ENCODE assay signal across 11 cellular contexts in genomic region chr3:129180461-129180860, GRCh38. TPM values are rescaled to one million over a fixed set of nuclear protein-coding genes. Genes with fewer than 3 reads are reported as not detected.
DNase-seq lines count a peak whose midpoint lies in the region; ATAC-seq, FAIRE-seq and TF ChIP-seq lines count a peak whose summit lies in the region.
"Had no signal": no experiment of that assay in that cellular context is flagged by ENCODE, and none has a peak within 500 bp of the region (broad histone marks: within the 10 kb centered on the region; RNA-seq: fewer than 3 reads in every experiment).

No MANE protein-coding gene starts in this region.

- DNase-seq in HCEC 1CT (peak; percentile 13), GM12878 (ENCODE audit: low read depth, low spot score) (no peak), NCI-H69 (lab: John Stamatoyannopoulos, UW) (no peak)
- no peak for DNase-seq in activated CD8-positive, alpha-beta memory T cell treated with anti-CD3 and anti-CD28 coated beads, Interleukin-2, amount 50 U/mL, for 48 hours
- DNase-seq: GDM1, H7, NCI-H2029 treated with DMSO at 0.1 percent for 48 hours had no signal

- H4K20me1 ChIP-seq in GM12878 (ENCODE audit: control insufficient read depth, insufficient read depth), result peaks cover 12% of the 10 kb centered on the region

- H3K4me3 ChIP-seq in GM12878 (peak overlapping the region; percentile 97), muscle layer of colon (ENCODE audit: low read depth in 1 of 2, low read length in 2 of 2) (peak overlapping the region in 1 of 2 donors; percentile 41)

- intact Hi-C loops in GM12878 (cut with micrococcal nuclease; ENCODE audit: unreplicated experiment), result loop anchor here (5.0 to 10.0 kb wide), 3 partner anchors 58 to 526 kb away; partner anchors contain the start of genes RAB43 and RPN1

- SMC1A ChIA-PET in GM12878 (lab: Charles Lee; ENCODE audit: uncharacterized antibody, unreplicated experiment), result interaction anchor here (2.5 kb wide), 1 partner anchor 18 kb away, joined by 8 read pairs; no protein-coding TSS in a partner anchor

- peaks cover 96% of the 10 kb centered on the region for H3K79me2 ChIP-seq in GM12878 (ENCODE audit: control insufficient read depth, insufficient read depth, low read length)

- H3K4me2 ChIP-seq in GM12878 (ENCODE audit: control insufficient read depth, insufficient read depth), result peak overlapping the region; percentile 91

- RAD21 ChIA-PET in GM12878 (lab: Charles Lee; ENCODE audit: unreplicated experiment), result interaction anchor here (0.7 to 1.0 kb wide), 3 partner anchors 19 to 306 kb away, joined by 3 to 4 read pairs (median 3); no protein-coding TSS in a partner anchor

- TF ChIP-seq CTCF in 22Rv1 (IDR thresholded peaks at IDR 0.05), result no peak
- no peak for TF ChIP-seq CTCF in GM12878 (IDR thresholded peaks at IDR 0.05 in 2 of 3, conservative IDR thresholded peaks at IDR 0.05 in 1 of 3; ENCODE audit: control insufficient read depth in 2 of 3, extremely low read depth in 1 of 3, insufficient read depth in 1 of 3, low read depth in 3 of 3, low read length in 3 of 3)

- no peak for TF ChIP-seq EP300 in GM12878 (IDR thresholded peaks at IDR 0.05; ENCODE audit: borderline replicate concordance in 1 of 2, control insufficient read depth in 1 of 2, low read depth in 2 of 2, low read length in 2 of 2)

- H3K4me1 ChIP-seq in GM12878 (ENCODE audit: control insufficient read depth, insufficient read depth, low read length), result peaks cover 9% of the 10 kb centered on the region
- H3K4me1 ChIP-seq in muscle layer of colon (ENCODE audit: insufficient read depth, low read length), result peaks cover 62% of the 10 kb centered on the region

- TF ChIP-seq RAD21 in GM12878 (IDR thresholded peaks at IDR 0.05; ENCODE audit: insufficient read depth, low read depth, low read length), result no peak

- CTCF ChIA-PET in GM12878 (lab: Yijun Ruan, JAX), result interaction anchor here (4.8 kb wide), 1 partner anchor 18 kb away, joined by 22 read pairs; no protein-coding TSS in a partner anchor

- BruUV-seq in GM12878 (replicated peaks; lab: Mats Ljungman, UMichigan), result TSS peak; percentile 9

- no peak for ATAC-seq in GM12878
- no peak for ATAC-seq in GM19463 (IDR thresholded peaks at IDR 0.05; ENCODE audit: unreplicated experiment)
- no peak for ATAC-seq in HG03139 (IDR thresholded peaks at IDR 0.05; ENCODE audit: unreplicated experiment)

- H3K9ac ChIP-seq in GM12878 (ENCODE audit: control insufficient read depth, insufficient read depth, low read length) (peak overlapping the region; percentile 59), muscle layer of colon (ENCODE audit: low read length) (no peak overlapping the region)

- H2AFZ ChIP-seq in GM12878 (ENCODE audit: control insufficient read depth, low read depth, low read length), result no peak overlapping the region

- H3K36me3 ChIP-seq in GM12878 (ENCODE audit: control insufficient read depth in 2 of 2, insufficient read depth in 2 of 2, low read length in 1 of 2) (peaks cover 3 to 7% of the 10 kb centered on the region in 2 experiments; a peak in 3 of 4 replicates), muscle layer of colon (ENCODE audit: insufficient read depth, low read length) (peaks cover 11% of the 10 kb centered on the region)

- TF ChIP-seq POLR2A in GM12878 (IDR thresholded peaks at IDR 0.05; ENCODE audit: low read depth, low read length), result no peak

- no peak for FAIRE-seq in GM12878 (lab: Jason Lieb, UNC)

- in situ Hi-C loops in GM12878 (cut with MboI), result no loop called here

- POLR2A ChIA-PET in GM12878 (lab: Charles Lee), result interaction anchor here (0.7 to 3.2 kb wide), 4 partner anchors 18 to 133 kb away, joined by 3 to 17 read pairs (median 5); no protein-coding TSS in a partner anchor

- H3K27ac ChIP-seq in 22Rv1 (peak overlapping the region; percentile 15), GM12878 (ENCODE audit: control insufficient read depth, insufficient read depth) (no peak overlapping the region), muscle layer of colon (ENCODE audit: low read depth, low read length) (peak overlapping the region; percentile 42)

- H3K9me3 ChIP-seq in GM12878 (replicated peaks; ENCODE audit: control insufficient read depth, insufficient read depth, low read length), result no peaks in the 10 kb centered on the region; the same call in 2 of the 3 replicates
- no peaks in the 10 kb centered on the region for H3K9me3 ChIP-seq in muscle layer of colon (ENCODE audit: low read length)

- H3K27me3 ChIP-seq in GM12878 (replicated peaks in 1 of 2; ENCODE audit: control insufficient read depth in 2 of 2, insufficient read depth in 2 of 2, low read length in 1 of 2) (no peaks in the 10 kb centered on the region), muscle layer of colon (ENCODE audit: control insufficient read depth in 1 of 2, insufficient read depth in 2 of 2, low read length in 2 of 2) (no peaks in the 10 kb centered on the region)

- 39% methylated on average over 1 of the region's 1 CpG for WGBS in GM12878 (ENCODE audit: insufficient coverage, insufficient replicate concordance, low lambda C conversion rate, missing lambda C conversion rate)

TF ChIP-seq in GM12878, 131 proteins besides CTCF, POLR2A, EP300 and RAD21 (continues in another document):
- TF ChIP-seq MTA3 (IDR thresholded peaks at IDR 0.05; ENCODE audit: borderline replicate concordance, low read length) (no peak), TARDBP (IDR thresholded peaks at IDR 0.05; ENCODE audit: borderline replicate concordance) (no peak), FOXM1 (IDR thresholded peaks at IDR 0.05; ENCODE audit: low read depth, low read length) (no peak), NR2F1 (conservative IDR thresholded peaks at IDR 0.05) (no peak), NR2C2 (IDR thresholded peaks at IDR 0.05; ENCODE audit: borderline replicate concordance, control insufficient read depth, insufficient read length, low read depth) (no peak)

RNA-seq across cellular contexts. Expression of gene CNBP, which starts 3.2 kb away (rescaled TPM):
- total RNA-seq in GM12878 (2013; cell fraction: nucleolus; rRNA removed), result 109 and 114 TPM in 2 replicates
- total RNA-seq in GM12878 (2014; rRNA removed) (300 and 328 TPM in 2 replicates), GM12878 (2014; rRNA removed; fragmentation: Illumina TruSeq; extraction: Trizol) (341 and 350 TPM in 2 replicates), GM12878 (2021) (340 and 342 TPM in 2 replicates)
- polyA plus RNA-seq in GM12878 (2011; ENCODE audit: low read depth), result 223 TPM
- polyA plus RNA-seq in GM12878 (2011; rRNA removed) (468 and 566 TPM in 2 replicates), GM12878 (2014; fragmentation: Illumina TruSeq; extraction: Trizol) (409 and 473 TPM in 2 replicates), GM12878 (2014; fragmentation: Nextera tagmentation; extraction: Ambion mirVana) (100 to 1,000 TPM; 618 to 719 TPM), GM12878 (2014; rRNA removed) (362 and 390 TPM in 2 replicates), GM12878 (2016; fragmentation: Nextera tagmentation; extraction: Ambion mirVana) (100 to 1,000 TPM; 618 to 628 TPM)
- 345 and 364 TPM in 2 replicates for polyA plus RNA-seq in GM12878 (2011; cell fraction: cytosol; rRNA removed)
- 187 and 210 TPM in 2 replicates for polyA plus RNA-seq in GM12878 (2011; cell fraction: nucleus; rRNA removed)
- polyA plus RNA-seq in GM12878 (2012), result 273 and 335 TPM in 2 replicates
- polyA minus RNA-seq in GM12878 (2011; rRNA and poly(A)+ RNA removed), result 313 and 389 TPM in 2 replicates
- polyA minus RNA-seq in GM12878 (2011; cell fraction: cytosol; rRNA and poly(A)+ RNA removed), result 104 and 110 TPM in 2 replicates
- 49.8 and 61.3 TPM in 2 replicates for polyA minus RNA-seq in GM12878 (2011; cell fraction: nucleus; rRNA and poly(A)+ RNA removed)

RNA-seq across cellular contexts. Expression of gene ISY1, which starts 19.6 kb away (rescaled TPM):
- 8.1 and 10.0 TPM in 2 replicates for total RNA-seq in GM12878 (2013; cell fraction: nucleolus; rRNA removed)
- total RNA-seq in GM12878 (2014; rRNA removed) (28.3 and 39.5 TPM in 2 replicates), GM12878 (2014; rRNA removed; fragmentation: Illumina TruSeq; extraction: Trizol) (46.0 and 47.1 TPM in 2 replicates), GM12878 (2021) (36.8 and 38.6 TPM in 2 replicates)
- polyA plus RNA-seq in GM12878 (2011; ENCODE audit: low read depth), result 28.6 TPM
- polyA plus RNA-seq in GM12878 (2011; rRNA removed) (43.3 and 61.7 TPM in 2 replicates), GM12878 (2014; fragmentation: Illumina TruSeq; extraction: Trizol) (42.3 and 45.4 TPM in 2 replicates), GM12878 (2014; fragmentation: Nextera tagmentation; extraction: Ambion mirVana) (10 to 100 TPM; 54.1 to 58.2 TPM), GM12878 (2014; rRNA removed) (28.5 and 32.3 TPM in 2 replicates), GM12878 (2016; fragmentation: Nextera tagmentation; extraction: Ambion mirVana) (10 to 100 TPM; 66.7 to 72.2 TPM)
- 41.9 and 59.0 TPM in 2 replicates for polyA plus RNA-seq in GM12878 (2011; cell fraction: cytosol; rRNA removed)
- 10.0 and 10.5 TPM in 2 replicates for polyA plus RNA-seq in GM12878 (2011; cell fraction: nucleus; rRNA removed)
- 31.3 and 35.0 TPM in 2 replicates for polyA plus RNA-seq in GM12878 (2012)
- polyA minus RNA-seq in GM12878 (2011; rRNA and poly(A)+ RNA removed), result 14.6 and 23.3 TPM in 2 replicates
- polyA minus RNA-seq in GM12878 (2011; cell fraction: cytosol; rRNA and poly(A)+ RNA removed), result 6.7 and 15.2 TPM in 2 replicates
- polyA minus RNA-seq in GM12878 (2011; cell fraction: nucleus; rRNA and poly(A)+ RNA removed), result 4.1 and 11.7 TPM in 2 replicates

RNA-seq across cellular contexts. Expression of gene RAB43, which starts 58.9 kb away (rescaled TPM):
- 10.9 and 12.0 TPM in 2 replicates for total RNA-seq in GM12878 (2013; cell fraction: nucleolus; rRNA removed)
- total RNA-seq in GM12878 (2014; rRNA removed) (8.0 and 10.0 TPM in 2 replicates), GM12878 (2014; rRNA removed; fragmentation: Illumina TruSeq; extraction: Trizol) (0.67 and 0.69 TPM in 2 replicates), GM12878 (2021) (11.4 and 14.0 TPM in 2 replicates)
- polyA plus RNA-seq in GM12878 (2011; ENCODE audit: low read depth), result 3.4 TPM
- polyA plus RNA-seq in GM12878 (2011; rRNA removed) (4.1 and 4.7 TPM in 2 replicates), GM12878 (2014; fragmentation: Illumina TruSeq; extraction: Trizol) (0.10 and 0.26 TPM in 2 replicates), GM12878 (2014; fragmentation: Nextera tagmentation; extraction: Ambion mirVana) (under 1 TPM; 0.08 to 0.29 TPM), GM12878 (2014; rRNA removed) (6.8 and 10.0 TPM in 2 replicates), GM12878 (2016; fragmentation: Nextera tagmentation; extraction: Ambion mirVana) (1 to 10 TPM; 4.0 to 4.5 TPM)
- 8.7 and 11.2 TPM in 2 replicates for polyA plus RNA-seq in GM12878 (2011; cell fraction: cytosol; rRNA removed)
- 16.5 and 22.0 TPM in 2 replicates for polyA plus RNA-seq in GM12878 (2011; cell fraction: nucleus; rRNA removed)
- 4.5 and 5.6 TPM in 2 replicates for polyA plus RNA-seq in GM12878 (2012)
- 5.5 and 15.1 TPM in 2 replicates for polyA minus RNA-seq in GM12878 (2011; rRNA and poly(A)+ RNA removed)
- 2.3 and 3.1 TPM in 2 replicates for polyA minus RNA-seq in GM12878 (2011; cell fraction: cytosol; rRNA and poly(A)+ RNA removed)
- polyA minus RNA-seq in GM12878 (2011; cell fraction: nucleus; rRNA and poly(A)+ RNA removed), result 5.0 and 6.9 TPM in 2 replicates
